Comparison of ENCODE assay signal across 32 cellular contexts in genomic region chr21:15751561-15751960, GRCh38.
"Had no signal": no experiment of that assay in that cellular context is flagged by ENCODE, and none has a peak within 500 bp of the region (broad histone marks: within the 10 kb centered on the region; RNA-seq: fewer than 3 reads in every experiment).

No MANE protein-coding gene starts in this region.

- DNase-seq: activated CD4-positive, alpha-beta memory T cell treated with anti-CD3 and anti-CD28 coated beads for 36 hours; activated CD4-positive, alpha-beta T cell treated with anti-CD3 and anti-CD28 coated beads for 36 hours; activated CD4-positive, alpha-beta T cell treated with anti-CD3 and anti-CD28 coated beads, Interleukin-2, amount 10 ng/mL, durations not matched to agents 24 days and 14 days; activated CD4-positive, CD25-positive, alpha-beta regulatory T cell; activated CD4-positive, CD25-positive, alpha-beta regulatory T cell treated with anti-CD3 and anti-CD28 coated beads, Interleukin-2, amount 50 U/mL, for 72 hours; activated CD8-positive, alpha-beta memory T cell treated with anti-CD3 and anti-CD28 coated beads, Interleukin-2, amount 50 U/mL, for 48 hours; activated CD8-positive, alpha-beta T cell treated with anti-CD3 and anti-CD28 coated beads, Interleukin-2, amount 10 ng/mL, durations not matched to agents 7 days and 5 days; activated gamma-delta T cell; activated naive CD4-positive, alpha-beta T cell; activated naive CD4-positive, alpha-beta T cell treated with anti-CD3 and anti-CD28 coated beads, Interleukin-2, amount 10 ng/mL, durations not matched to agents 7 days and 5 days; activated naive CD8-positive, alpha-beta T cell treated with anti-CD3 and anti-CD28 coated beads, Interleukin-2, amount 10 ng/mL, durations not matched to agents 7 days and 5 days; activated T-cell treated with anti-CD3 and anti-CD28 coated beads for 4 hours; activated T-cell treated with anti-CD3 and anti-CD28 coated beads, Interleukin-2, amount 50 U/mL, for 24 hours; activated T-cell treated with anti-CD3 and anti-CD28 coated beads, Interleukin-2, amount 50 U/mL, for 72 hours; amniotic stem cell; brain microvascular endothelial cell; caudate nucleus; colonic mucosa; dorsolateral prefrontal cortex; effector memory CD4-positive, alpha-beta T cell; endodermal cell; foreskin fibroblast; glutamatergic neuron; heart right ventricle; T-helper 1 cell; T-helper 17 cell; T1000 had no signal

- H3K27ac ChIP-seq: brain microvascular endothelial cell, colonic mucosa, heart right ventricle, hepatocyte had no signal

- H3K27ac Mint-ChIP-seq: activated CD4-positive, alpha-beta memory T cell treated with anti-CD3 and anti-CD28 coated beads for 36 hours; activated CD4-positive, alpha-beta T cell treated with anti-CD3 and anti-CD28 coated beads for 36 hours; activated CD4-positive, alpha-beta T cell treated with anti-CD3 and anti-CD28 coated beads, Interleukin-2, amount 10 ng/mL, durations not matched to agents 24 days and 14 days; activated CD8-positive, alpha-beta T cell treated with anti-CD3 and anti-CD28 coated beads, Interleukin-2, amount 10 ng/mL, durations not matched to agents 7 days and 5 days; activated naive CD4-positive, alpha-beta T cell treated with anti-CD3 and anti-CD28 coated beads, Interleukin-2, amount 10 ng/mL, durations not matched to agents 7 days and 5 days; activated naive CD4-positive, alpha-beta T cell treated with anti-CD3 and anti-CD28 coated beads, Interleukin-2, amount 50 U/mL, for 72 hours; activated naive CD8-positive, alpha-beta T cell treated with anti-CD3 and anti-CD28 coated beads, Interleukin-2, amount 10 ng/mL, durations not matched to agents 7 days and 5 days; activated T-cell treated with anti-CD3 and anti-CD28 coated beads, Interleukin-2, amount 50 U/mL, for 24 hours; activated T-cell treated with anti-CD3 and anti-CD28 coated beads, Interleukin-2, amount 50 U/mL, for 72 hours; endodermal cell; T-helper 17 cell; T-helper 2 cell treated with Interferon-gamma antibody and Interleukin-4, amounts not matched to agents 5 μg/mL and 100 μg/mL, for 36 hours had no signal

- H3K4me3 ChIP-seq: colonic mucosa, dorsolateral prefrontal cortex, heart right ventricle, hepatocyte had no signal

- H3K27me3 Mint-ChIP-seq: activated CD4-positive, alpha-beta memory T cell treated with anti-CD3 and anti-CD28 coated beads for 36 hours; activated CD4-positive, alpha-beta T cell treated with anti-CD3 and anti-CD28 coated beads for 36 hours; activated CD4-positive, alpha-beta T cell treated with anti-CD3 and anti-CD28 coated beads, Interleukin-2, amount 10 ng/mL, durations not matched to agents 24 days and 14 days; activated naive CD4-positive, alpha-beta T cell treated with anti-CD3 and anti-CD28 coated beads, Interleukin-2, amount 10 ng/mL, durations not matched to agents 7 days and 5 days; activated naive CD8-positive, alpha-beta T cell treated with anti-CD3 and anti-CD28 coated beads, Interleukin-2, amount 10 ng/mL, durations not matched to agents 7 days and 5 days; activated T-cell treated with anti-CD3 and anti-CD28 coated beads, Interleukin-2, amount 50 U/mL, for 24 hours; dendritic cell treated with granulocyte-macrophage colony-stimulating factor and Interleukin-4, amounts not matched to agents 40 ng/mL and 50 ng/mL, for 4 days; T-helper 17 cell had no signal

- H3K4me3 Mint-ChIP-seq: activated CD4-positive, alpha-beta memory T cell treated with anti-CD3 and anti-CD28 coated beads for 36 hours; activated CD4-positive, alpha-beta T cell treated with anti-CD3 and anti-CD28 coated beads for 36 hours; activated CD4-positive, alpha-beta T cell treated with anti-CD3 and anti-CD28 coated beads, Interleukin-2, amount 10 ng/mL, durations not matched to agents 24 days and 14 days; activated CD8-positive, alpha-beta T cell treated with anti-CD3 and anti-CD28 coated beads, Interleukin-2, amount 10 ng/mL, durations not matched to agents 7 days and 5 days; activated naive CD4-positive, alpha-beta T cell treated with anti-CD3 and anti-CD28 coated beads, Interleukin-2, amount 10 ng/mL, durations not matched to agents 7 days and 5 days; activated naive CD8-positive, alpha-beta T cell treated with anti-CD3 and anti-CD28 coated beads, Interleukin-2, amount 10 ng/mL, durations not matched to agents 7 days and 5 days; activated T-cell treated with anti-CD3 and anti-CD28 coated beads, Interleukin-2, amount 50 U/mL, for 24 hours; activated T-cell treated with anti-CD3 and anti-CD28 coated beads, Interleukin-2, amount 50 U/mL, for 72 hours; dendritic cell treated with granulocyte-macrophage colony-stimulating factor and Interleukin-4, amounts not matched to agents 40 ng/mL and 50 ng/mL, for 4 days; endodermal cell; T-helper 17 cell; T-helper 2 cell treated with Interferon-gamma antibody and Interleukin-4, amounts not matched to agents 5 μg/mL and 100 μg/mL, for 36 hours had no signal

- H3K9me3 ChIP-seq: colonic mucosa, heart right ventricle had no signal

- H3K27me3 ChIP-seq: brain microvascular endothelial cell, colonic mucosa, dorsolateral prefrontal cortex, heart right ventricle, hepatocyte had no signal

- H3K36me3 Mint-ChIP-seq: activated CD4-positive, alpha-beta memory T cell treated with anti-CD3 and anti-CD28 coated beads for 36 hours had no signal

- H3K9me3 Mint-ChIP-seq: activated CD4-positive, alpha-beta memory T cell treated with anti-CD3 and anti-CD28 coated beads for 36 hours; activated CD4-positive, alpha-beta T cell treated with anti-CD3 and anti-CD28 coated beads, Interleukin-2, amount 10 ng/mL, durations not matched to agents 24 days and 14 days; activated naive CD4-positive, alpha-beta T cell treated with anti-CD3 and anti-CD28 coated beads, Interleukin-2, amount 50 U/mL, for 72 hours; activated naive CD8-positive, alpha-beta T cell treated with anti-CD3 and anti-CD28 coated beads, Interleukin-2, amount 10 ng/mL, durations not matched to agents 7 days and 5 days; activated T-cell treated with anti-CD3 and anti-CD28 coated beads, Interleukin-2, amount 50 U/mL, for 24 hours; activated T-cell treated with anti-CD3 and anti-CD28 coated beads, Interleukin-2, amount 50 U/mL, for 72 hours; dendritic cell treated with granulocyte-macrophage colony-stimulating factor and Interleukin-4, amounts not matched to agents 40 ng/mL and 50 ng/mL, for 4 days had no signal

- ATAC-seq: activated CD4-positive, alpha-beta T cell treated with anti-CD3 and anti-CD28 coated beads for 36 hours; activated CD8-positive, alpha-beta T cell treated with anti-CD3 and anti-CD28 coated beads, Interleukin-2, amount 10 ng/mL, durations not matched to agents 7 days and 5 days; activated naive CD4-positive, alpha-beta T cell treated with anti-CD3 and anti-CD28 coated beads, Interleukin-2, amount 50 U/mL, for 72 hours; activated T-cell treated with anti-CD3 and anti-CD28 coated beads, Interleukin-2, amount 50 U/mL, for 72 hours; esophagus mucosa; T-helper 17 cell had no signal

- H3K36me3 ChIP-seq: brain microvascular endothelial cell, colonic mucosa, heart right ventricle had no signal
